8 cellular contexts compared by ENCODE assay signal in genomic region chr11:102318469-102318868, GRCh38. TPM values are rescaled to one million over a fixed set of nuclear protein-coding genes. Genes with fewer than 3 reads are reported as not detected.
A peak's percentile ranks its signal among the peaks of the same experiment; 100 is the strongest.
DNase-seq lines count a peak whose midpoint lies in the region; ATAC-seq and TF ChIP-seq lines count a peak whose summit lies in the region.

No MANE protein-coding gene starts in this region.

- peak; percentile 30 to 76 (median 48) for DNase-seq in CD8-positive, alpha-beta memory T cell
- peak; percentile 57 for DNase-seq in activated CD8-positive, alpha-beta memory T cell treated with anti-CD3 and anti-CD28 coated beads, Interleukin-2, amount 50 U/mL, for 4 hours
- DNase-seq in AG08396 (ENCODE audit: low spot score) = no peak
- no peak for DNase-seq in WTC11 (ENCODE audit: low spot score)
- no peak for DNase-seq in epidermal melanocyte (ENCODE audit: insufficient read length, low spot score)

- TF ChIP-seq RAD21 in liver (IDR thresholded peaks at IDR 0.05) = peak in 1 of 2 donors; percentile 7

- peaks cover 0 to 53% (median 24%) of the 10 kb centered on the region in 3 donors for H3K36me3 Mint-ChIP-seq in CD8-positive, alpha-beta memory T cell
- H3K36me3 Mint-ChIP-seq in WTC11 = no peaks in the 10 kb centered on the region

- POLR2A ChIA-PET in CD8-positive, alpha-beta memory T cell (lab: Charles Lee) = interaction anchor here (0.7 to 1.6 kb wide), 5 partner anchors 11 to 133 kb away, joined by 3 to 19 read pairs (median 6); no protein-coding TSS in a partner anchor
- POLR2A ChIA-PET in WTC11 (lab: Charles Lee) = no interaction called here

- TF ChIP-seq CTCF in liver (IDR thresholded peaks at IDR 0.05; ENCODE audit: low read depth, low read length, missing input control) (no peak), WTC11 (IDR thresholded peaks at IDR 0.05) (no peak)

- peaks cover 58% of the 10 kb centered on the region for H3K4me1 ChIP-seq in CD8-positive, alpha-beta memory T cell (ENCODE audit: insufficient read depth, low read length)
- H3K4me1 ChIP-seq in liver (ENCODE audit: control insufficient read depth in 4 of 4, insufficient read depth in 4 of 4, low read length in 3 of 4) (peaks cover 0 to 21% (median 5%) of the 10 kb centered on the region in 4 donors), urinary bladder (ENCODE audit: insufficient read depth) (no peaks in the 10 kb centered on the region)

- no peaks in the 10 kb centered on the region for H3K9me3 ChIP-seq in CD8-positive, alpha-beta memory T cell (ENCODE audit: low read length)
- H3K9me3 ChIP-seq in liver (ENCODE audit: control insufficient read depth in 4 of 4, low read length in 3 of 4) = no peaks in the 10 kb centered on the region

- H3K9me3 Mint-ChIP-seq in CD8-positive, alpha-beta memory T cell = peaks cover 0 to 2% (median 0%) of the 10 kb centered on the region in 5 donors
- H3K9me3 Mint-ChIP-seq in WTC11 = no peaks in the 10 kb centered on the region

- H3K4me3 Mint-ChIP-seq in CD8-positive, alpha-beta memory T cell = peak overlapping the region; percentile 90 to 98 (median 95)
- H3K4me3 Mint-ChIP-seq in WTC11 = no peak overlapping the region

- no peaks in the 10 kb centered on the region for H3K27me3 ChIP-seq in CD8-positive, alpha-beta memory T cell (ENCODE audit: insufficient read depth, low read length, poor library complexity, severe bottlenecking)
- H3K27me3 ChIP-seq in liver (ENCODE audit: control insufficient read depth in 4 of 4, insufficient read depth in 4 of 4, low read length in 3 of 4) = no peaks in the 10 kb centered on the region

- H3K4me1 Mint-ChIP-seq in CD8-positive, alpha-beta memory T cell = peaks cover 66 to 77% (median 68%) of the 10 kb centered on the region in 3 donors
- H3K4me1 Mint-ChIP-seq in WTC11 = peaks cover 7% of the 10 kb centered on the region; the same call in 1 of the 2 replicates

- ATAC-seq in HG02973 (IDR thresholded peaks at IDR 0.05; ENCODE audit: unreplicated experiment) (peak; percentile 13), WTC11 (no peak)

- WGBS in liver = 78% methylated on average over 1 of the region's 1 CpG
- WGBS in urinary bladder = 91% methylated on average over 1 of the region's 1 CpG

- CTCF ChIA-PET in CD8-positive, alpha-beta memory T cell (lab: Charles Lee) = interaction anchor here (0.8 to 5.4 kb wide), 14 partner anchors 11 to 294 kb away, joined by 3 to 63 read pairs (median 6); no protein-coding TSS in a partner anchor
- CTCF ChIA-PET in WTC11 (lab: Charles Lee) = interaction anchor here (0.8 to 2.3 kb wide), 6 partner anchors 8 to 348 kb away, joined by 3 to 7 read pairs (median 4); no protein-coding TSS in a partner anchor

- no peak overlapping the region for H3K9ac ChIP-seq in liver (ENCODE audit: low read depth in 1 of 2, low read length in 2 of 2)

- peaks cover 0 to 3% of the 10 kb centered on the region in 2 donors for H3K27me3 Mint-ChIP-seq in CD8-positive, alpha-beta memory T cell
- peaks cover 18% of the 10 kb centered on the region for H3K27me3 Mint-ChIP-seq in WTC11 (ENCODE audit: low read depth)

- peak overlapping the region; percentile 86 for H3K27ac ChIP-seq in CD8-positive, alpha-beta memory T cell (ENCODE audit: low read depth, low read length)
- H3K27ac ChIP-seq in liver (ENCODE audit: low read depth in 1 of 2, low read length in 2 of 2) = peak overlapping the region in 1 of 2 donors; percentile 89
- no peak overlapping the region for H3K27ac ChIP-seq in urinary bladder (ENCODE audit: low read depth)

- H3K36me3 ChIP-seq in CD8-positive, alpha-beta memory T cell (ENCODE audit: insufficient read depth, low read length) = no peaks in the 10 kb centered on the region
- H3K36me3 ChIP-seq in liver (ENCODE audit: control insufficient read depth in 4 of 4, insufficient read depth in 3 of 4, low read depth in 1 of 4, low read length in 3 of 4) (no peaks in the 10 kb centered on the region), urinary bladder (ENCODE audit: insufficient read depth) (no peaks in the 10 kb centered on the region)

- peak overlapping the region; percentile 85 to 100 (median 99) for H3K27ac Mint-ChIP-seq in CD8-positive, alpha-beta memory T cell
- H3K27ac Mint-ChIP-seq in WTC11 = no peak overlapping the region

- H3K4me3 ChIP-seq in CD8-positive, alpha-beta memory T cell (ENCODE audit: low read length) = peak overlapping the region; percentile 89
- H3K4me3 ChIP-seq in liver (ENCODE audit: low read depth in 1 of 3, low read length in 3 of 3) = peak overlapping the region in 2 of 3 donors; percentile 58 to 59
- H3K4me3 ChIP-seq in urinary bladder (ENCODE audit: low read depth, low read length) = peak overlapping the region; percentile 49

TF ChIP-seq in liver, 16 proteins besides CTCF, POLR2A, EP300 and RAD21 (continues in another document):
- TF ChIP-seq ATF3 (IDR thresholded peaks at IDR 0.05) (no peak), HNF4A (conservative IDR thresholded peaks at IDR 0.05) (no peak), YY1 (IDR thresholded peaks at IDR 0.05) (no peak), REST (IDR thresholded peaks at IDR 0.05) (no peak)

TF ChIP-seq in WTC11, 78 proteins besides CTCF, POLR2A, EP300 and RAD21:
- TF ChIP-seq ZNF416 (CRISPR knock-in tag; IDR thresholded peaks at IDR 0.05) = no peak
- no peak for TF ChIP-seq ARID4B (CRISPR knock-in tag; IDR thresholded peaks at IDR 0.05; ENCODE audit: borderline replicate concordance)

RNA-seq across cellular contexts. Expression of gene BIRC3, which starts 1.2 kb away (rescaled TPM):
- total RNA-seq in CD8-positive, alpha-beta memory T cell = 100 to 1,000 TPM; 191 to 199 TPM
- 36.7 TPM for polyA plus RNA-seq in CD8-positive, alpha-beta memory T cell
- 1 to 10 TPM; 1.4 to 8.1 TPM for total RNA-seq in liver
- polyA plus RNA-seq in liver = 1 to 10 TPM; 1.9 to 4.0 TPM
- total RNA-seq in urinary bladder = 6.2 TPM
- polyA plus RNA-seq in urinary bladder = 5.2 TPM
- 0.33 to 0.50 TPM (median 0.39 TPM) in 3 replicates for total RNA-seq in WTC11 (2021)

RNA-seq across cellular contexts. Expression of gene BIRC2, which starts 28.5 kb away (rescaled TPM):
- 10 to 100 TPM; 40.3 to 42.8 TPM for total RNA-seq in CD8-positive, alpha-beta memory T cell
- 35.2 TPM for polyA plus RNA-seq in CD8-positive, alpha-beta memory T cell
- total RNA-seq in liver (10 to 100 TPM; 33.0 to 46.7 TPM), urinary bladder (104 TPM), WTC11 (2021) (22.3 to 24.3 TPM (median 23.3 TPM) in 3 replicates)
- polyA plus RNA-seq in liver (10 to 100 TPM; 14.1 to 25.9 TPM), urinary bladder (20.9 TPM)

Comparison
In these comparisons a context has a peak if more than half of its experiments do, and no peak if none do; other contexts are left out.
1. DNase-seq: peak in CD8-positive, alpha-beta memory T cell (5 of 5) and activated CD8-positive, alpha-beta memory T cell treated with anti-CD3 and anti-CD28 coated beads, Interleukin-2, amount 50 U/mL, for 4 hours (single experiment); none in AG08396 (single experiment), WTC11 (single experiment) and epidermal melanocyte (single experiment).
2. RNA of gene BIRC3, which starts 1.2 kb away (total RNA-seq): 191 to 199 TPM in CD8-positive, alpha-beta memory T cell; 1.4 to 8.1 TPM in liver, 6.2 TPM in urinary bladder (single experiment) and 0.33 to 0.50 TPM in WTC11; every median in the first group is over 10 times any median in the second.
3. Peak in every context shown above with its lines, with median percentiles within 50 percentile points of each other: H3K4me3 ChIP-seq.